29 cellular contexts compared by ENCODE assay signal in the genomic region with DNA sequence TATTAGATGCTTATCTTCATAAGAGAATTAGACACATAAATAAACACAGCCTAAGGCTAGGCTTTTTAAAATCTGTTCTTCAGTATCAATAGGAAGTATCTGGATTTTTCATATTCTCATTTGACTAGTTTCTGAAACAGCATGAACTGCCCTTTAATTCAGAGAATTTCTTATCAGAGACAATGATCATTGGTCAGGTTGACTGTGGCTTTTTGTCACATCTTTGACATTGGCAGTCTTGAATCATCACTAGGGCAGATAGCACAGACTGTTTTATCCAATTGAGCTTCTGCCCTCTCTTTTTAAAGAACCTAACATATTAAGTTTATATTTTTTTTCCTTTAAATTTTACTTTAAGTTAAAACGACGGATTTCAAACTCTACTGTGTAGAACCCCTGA.
"Had no signal": no experiment of that assay in that cellular context is flagged by ENCODE, and none has a peak within 500 bp of the region (broad histone marks: within the 10 kb centered on the region; RNA-seq: fewer than 3 reads in every experiment).

No MANE protein-coding gene starts in this region.

- H3K27ac ChIP-seq: stomach, suprapubic skin, testis, thoracic aorta, thyroid gland, tibial artery, tibial nerve, transverse colon, upper lobe of left lung, upper lobe of right lung, uterus, vagina had no signal

- FAIRE-seq: urothelium cell line had no signal

- H3K9me3 ChIP-seq: stomach, suprapubic skin, testis, thoracic aorta, thyroid gland, tibial artery, tibial nerve, transverse colon, upper lobe of left lung, upper lobe of right lung, uterus, vagina had no signal

- H3K4me1 Mint-ChIP-seq: stimulated activated effector memory CD8-positive, alpha-beta T cell treated with anti-CD3 and anti-CD28 coated beads, Interleukin-12 subunit alpha, Interleukin-12 subunit beta, amount 100 ng/mL, for 72 hours; stimulated activated memory B cell treated with anti-CD40 and anti-IgM and Interleukin-4, amounts not matched to agents 10 μg/mL and 1 μg/mL and 100 μg/mL, for 72 hours; stimulated activated naive B cell treated with anti-CD40 and anti-IgM and Interleukin-4, amounts not matched to agents 10 μg/mL and 1 μg/mL and 100 μg/mL, for 72 hours; stimulated activated naive CD8-positive, alpha-beta T cell treated with anti-CD3 and anti-CD28 coated beads, Interleukin-15, amount 100 ng/mL, for 72 hours had no signal

- H3K27me3 Mint-ChIP-seq: stimulated activated memory B cell treated with anti-CD40 and anti-IgM and Interleukin-4, amounts not matched to agents 10 μg/mL and 1 μg/mL and 100 μg/mL, for 72 hours; stimulated activated naive B cell treated with anti-CD40 and anti-IgM and Interleukin-4, amounts not matched to agents 10 μg/mL and 1 μg/mL and 100 μg/mL, for 72 hours; stimulated activated naive CD8-positive, alpha-beta T cell treated with anti-CD3 and anti-CD28 coated beads, Interleukin-15, amount 100 ng/mL, for 72 hours; stimulated activated naive CD8-positive, alpha-beta T cell treated with anti-CD3 and anti-CD28 coated beads, Interleukin-15, Interleukin-2, amounts not matched to agents 100 ng/mL and 50 ng/mL, for 24 hours; type B pancreatic cell had no signal

- H3K4me3 Mint-ChIP-seq: stimulated activated effector memory CD8-positive, alpha-beta T cell treated with anti-CD3 and anti-CD28 coated beads, Interleukin-12 subunit alpha, Interleukin-12 subunit beta, amount 100 ng/mL, for 72 hours; stimulated activated memory B cell treated with anti-CD40 and anti-IgM and Interleukin-4, amounts not matched to agents 10 μg/mL and 1 μg/mL and 100 μg/mL, for 72 hours; stimulated activated naive B cell treated with anti-CD40 and anti-IgM and Interleukin-4, amounts not matched to agents 10 μg/mL and 1 μg/mL and 100 μg/mL, for 72 hours; stimulated activated naive CD8-positive, alpha-beta T cell treated with anti-CD3 and anti-CD28 coated beads, Interleukin-15, amount 100 ng/mL, for 72 hours; stimulated activated naive CD8-positive, alpha-beta T cell treated with anti-CD3 and anti-CD28 coated beads, Interleukin-15, Interleukin-2, amounts not matched to agents 100 ng/mL and 50 ng/mL, for 24 hours; type B pancreatic cell had no signal

- DNase-seq: stimulated activated CD4-positive, alpha-beta T cell treated with anti-CD3 and anti-CD28 coated beads, Interleukin-2, amount 100 ng/mL, for 48 hours; stimulated activated CD4-positive, alpha-beta T cell treated with anti-CD3 and anti-CD28 coated beads, Interleukin-4, amount 100 ng/mL, for 1 hour; stimulated activated CD4-positive, alpha-beta T cell treated with anti-CD3 and anti-CD28 coated beads, Interleukin-4, amount 100 ng/mL, for 24 hours; stimulated activated CD4-positive, alpha-beta T cell treated with anti-CD3 and anti-CD28 coated beads, Interleukin-4, amount 100 ng/mL, for 4 hours; stimulated activated CD8-positive, alpha-beta memory T cell treated with anti-CD3 and anti-CD28 coated beads, Interleukin-4, amount 100 ng/mL, for 48 hours; stimulated activated naive B cell treated with anti-CD40 and anti-IgM and Interleukin-4, amounts not matched to agents 10 μg/mL and 1 μg/mL and 100 μg/mL, for 72 hours; stimulated activated naive CD4-positive, alpha-beta T cell; stimulated activated naive CD4-positive, alpha-beta T cell treated with Interleukin-2 at 50 U/mL for 16 hours; stimulated activated naive CD8-positive, alpha-beta T cell treated with anti-CD3 and anti-CD28 coated beads, Interleukin-15, amount 100 ng/mL, for 72 hours; stimulated activated naive CD8-positive, alpha-beta T cell treated with anti-CD3 and anti-CD28 coated beads, Interleukin-15, Interleukin-2, amounts not matched to agents 100 U/mL and 50 U/mL, for 24 hours; stomach; substantia nigra; testis; thyroid gland; tibial artery; transverse colon; trophoblast cell; upper lobe of left lung; upper lobe of right lung; uterus had no signal

- H3K36me3 ChIP-seq: thoracic aorta, thyroid gland, transverse colon, upper lobe of right lung, uterus had no signal

- H3K9me3 Mint-ChIP-seq: stimulated activated effector memory CD8-positive, alpha-beta T cell treated with anti-CD3 and anti-CD28 coated beads, Interleukin-12 subunit alpha, Interleukin-12 subunit beta, amount 100 ng/mL, for 72 hours; stimulated activated memory B cell treated with anti-CD40 and anti-IgM and Interleukin-4, amounts not matched to agents 10 μg/mL and 1 μg/mL and 100 μg/mL, for 72 hours; stimulated activated naive B cell treated with anti-CD40 and anti-IgM and Interleukin-4, amounts not matched to agents 10 μg/mL and 1 μg/mL and 100 μg/mL, for 72 hours; stimulated activated naive CD8-positive, alpha-beta T cell treated with anti-CD3 and anti-CD28 coated beads, Interleukin-15, amount 100 ng/mL, for 72 hours; stimulated activated naive CD8-positive, alpha-beta T cell treated with anti-CD3 and anti-CD28 coated beads, Interleukin-15, Interleukin-2, amounts not matched to agents 100 ng/mL and 50 ng/mL, for 24 hours; type B pancreatic cell had no signal

- ATAC-seq: stimulated activated effector memory CD8-positive, alpha-beta T cell treated with anti-CD3 and anti-CD28 coated beads, Interleukin-12 subunit alpha, Interleukin-12 subunit beta, amount 100 ng/mL, for 72 hours; stimulated activated memory B cell treated with anti-CD40 and anti-IgM and Interleukin-4, amounts not matched to agents 10 μg/mL and 1 μg/mL and 100 μg/mL, for 72 hours; stimulated activated naive B cell treated with anti-CD40 and anti-IgM and Interleukin-4, amounts not matched to agents 10 μg/mL and 1 μg/mL and 100 μg/mL, for 72 hours; stimulated activated naive CD8-positive, alpha-beta T cell treated with anti-CD3 and anti-CD28 coated beads, Interleukin-15, amount 100 ng/mL, for 72 hours; stimulated activated naive CD8-positive, alpha-beta T cell treated with anti-CD3 and anti-CD28 coated beads, Interleukin-15, Interleukin-2, amounts not matched to agents 100 U/mL and 50 U/mL, for 24 hours; upper lobe of right lung had no signal

- H3K27me3 ChIP-seq: stomach, suprapubic skin, testis, thyroid gland, tibial artery, tibial nerve, transverse colon, upper lobe of left lung, upper lobe of right lung, uterus, vagina had no signal

- H3K27ac Mint-ChIP-seq: stimulated activated effector memory CD8-positive, alpha-beta T cell treated with anti-CD3 and anti-CD28 coated beads, Interleukin-12 subunit alpha, Interleukin-12 subunit beta, amount 100 ng/mL, for 72 hours; stimulated activated memory B cell treated with anti-CD40 and anti-IgM and Interleukin-4, amounts not matched to agents 10 μg/mL and 1 μg/mL and 100 μg/mL, for 72 hours; stimulated activated naive B cell treated with anti-CD40 and anti-IgM and Interleukin-4, amounts not matched to agents 10 μg/mL and 1 μg/mL and 100 μg/mL, for 72 hours; stimulated activated naive CD8-positive, alpha-beta T cell treated with anti-CD3 and anti-CD28 coated beads, Interleukin-15, amount 100 ng/mL, for 72 hours; stimulated activated naive CD8-positive, alpha-beta T cell treated with anti-CD3 and anti-CD28 coated beads, Interleukin-15, Interleukin-2, amounts not matched to agents 100 ng/mL and 50 ng/mL, for 24 hours; type B pancreatic cell had no signal

- H3K4me3 ChIP-seq: stomach, suprapubic skin, testis, thoracic aorta, thyroid gland, tibial artery, tibial nerve, transverse colon, upper lobe of left lung, upper lobe of right lung, uterus, vagina had no signal
